Comparison of ENCODE assay signal across 9 cellular contexts in genomic region chr1:241639653-241640148, GRCh38. TPM values are rescaled to one million over a fixed set of nuclear protein-coding genes. Genes with fewer than 3 reads are reported as not detected.
DNase-seq lines count a peak whose midpoint lies in the region; ATAC-seq, FAIRE-seq and TF ChIP-seq lines count a peak whose summit lies in the region.
"Had no signal": no experiment of that assay in that cellular context is flagged by ENCODE, and none has a peak within 500 bp of the region (broad histone marks: within the 10 kb centered on the region; RNA-seq: fewer than 3 reads in every experiment).

No MANE protein-coding gene starts in this region.

- no peaks in the 10 kb centered on the region for H3K27me3 ChIP-seq in BLaER1
- no peaks in the 10 kb centered on the region for H3K27me3 ChIP-seq in Peyer's patch
- H3K27me3 ChIP-seq in keratinocyte (ENCODE audit: control insufficient read depth, extremely low read depth, insufficient read depth, low read length): no peaks in the 10 kb centered on the region

- H3K9ac ChIP-seq in BLaER1 (peak overlapping the region; percentile 91), keratinocyte (ENCODE audit: control insufficient read depth, extremely low read depth, insufficient read depth, low read length) (peak overlapping the region; percentile 92)

- H3K27ac ChIP-seq in BLaER1: peak overlapping the region; percentile 90
- H3K27ac ChIP-seq in Peyer's patch: peak overlapping the region; percentile 81 to 90 (median 84)
- H3K27ac ChIP-seq in keratinocyte (ENCODE audit: control insufficient read depth, insufficient read depth, low read length): peak overlapping the region; percentile 75

- TF ChIP-seq CTCF in Peyer's patch (IDR thresholded peaks at IDR 0.05) (peak in 2 of 6 experiments; percentile 11 to 22), keratinocyte (optimal IDR thresholded peaks at IDR 0.05 in 1 of 3, IDR thresholded peaks at IDR 0.05 in 1 of 3, conservative IDR thresholded peaks at IDR 0.05 in 1 of 3; ENCODE audit: extremely low read depth in 1 of 3, insufficient read depth in 2 of 3, low read length in 3 of 3) (no peak)

- FAIRE-seq in keratinocyte (lab: Jason Lieb, UNC): no peak
- FAIRE-seq: TTC549 had no signal

- dilution Hi-C loops in keratinocyte (cut with MboI; ENCODE audit: extremely low pct_ligation_motif_present, low sequenced_read_pairs): no loop called here

- H3K9me3 ChIP-seq in BLaER1 (peaks cover 9% of the 10 kb centered on the region), Peyer's patch (no peaks in the 10 kb centered on the region), keratinocyte (ENCODE audit: control insufficient read depth, low read depth, low read length) (no peaks in the 10 kb centered on the region)

- H3K4me2 ChIP-seq in BLaER1 (peak overlapping the region; percentile 90), keratinocyte (ENCODE audit: control insufficient read depth, extremely low read depth, insufficient read depth, low read depth, low read length) (peak overlapping the region; percentile 86)

- H3K79me2 ChIP-seq in keratinocyte (ENCODE audit: control insufficient read depth, insufficient read depth, low read length): peaks cover 48% of the 10 kb centered on the region

- H4K20me1 ChIP-seq in BLaER1 (peaks cover 11% of the 10 kb centered on the region; the same call in 1 of the 2 replicates), keratinocyte (ENCODE audit: control insufficient read depth, extremely low read depth, insufficient read depth, low read length) (no peaks in the 10 kb centered on the region)

- peak overlapping the region; percentile 91 for H3K4me3 ChIP-seq in BLaER1
- peak overlapping the region; percentile 80 to 90 (median 88) for H3K4me3 ChIP-seq in Peyer's patch
- peak overlapping the region; percentile 63 to 86 (median 68) for H3K4me3 ChIP-seq in keratinocyte (ENCODE audit: control insufficient read depth in 2 of 3, extremely low read depth in 1 of 3, insufficient read depth in 2 of 3, low read depth in 1 of 3, low read length in 3 of 3)

- no peak for TF ChIP-seq POLR2A in Peyer's patch (IDR thresholded peaks at IDR 0.05)

- H3K4me1 ChIP-seq in BLaER1: peaks cover 56% of the 10 kb centered on the region
- peaks cover 0 to 11% (median 4%) of the 10 kb centered on the region in 4 donors for H3K4me1 ChIP-seq in Peyer's patch
- peaks cover 25% of the 10 kb centered on the region for H3K4me1 ChIP-seq in keratinocyte (ENCODE audit: control insufficient read depth, extremely low read depth, insufficient read depth, low read length)

- H3K36me3 ChIP-seq in BLaER1: peaks cover 7% of the 10 kb centered on the region
- H3K36me3 ChIP-seq in Peyer's patch: no peaks in the 10 kb centered on the region
- peaks cover 0 to 10% of the 10 kb centered on the region in 2 experiments for H3K36me3 ChIP-seq in keratinocyte (ENCODE audit: control insufficient read depth in 2 of 2, extremely low read depth in 1 of 2, insufficient read depth in 2 of 2, low read length in 2 of 2)

- DNase-seq in Peyer's patch (peak in 2 of 3 donors; percentile 25 to 58), amniotic epithelial cell (ENCODE audit: low read depth) (peak; percentile 28), keratinocyte (ENCODE audit: low read depth, low spot score) (no peak), NCI-H187 (lab: John Stamatoyannopoulos, UW) (no peak)
- peak; percentile 29 for DNase-seq in stimulated activated CD4-positive, alpha-beta T cell treated with anti-CD3 and anti-CD28 coated beads, Interleukin-4, amount 100 ng/mL, for 24 hours

- H3K9me1 ChIP-seq in keratinocyte (ENCODE audit: control insufficient read depth, extremely low read depth, insufficient read depth, low read length): no peaks in the 10 kb centered on the region

- peak; percentile 56 for ATAC-seq in GM18909 (IDR thresholded peaks at IDR 0.05; ENCODE audit: poor library complexity, unreplicated experiment)
- ATAC-seq in HG03159 (IDR thresholded peaks at IDR 0.05; ENCODE audit: unreplicated experiment): peak; percentile 58

- H2AFZ ChIP-seq in keratinocyte (ENCODE audit: control insufficient read depth, low read length): peak overlapping the region; percentile 87

RNA-seq across cellular contexts. Expression of gene CHML, which starts 0.5 kb away (rescaled TPM):
- total RNA-seq in Peyer's patch: 10 to 100 TPM in 1 of 4 donors, 1 to 10 TPM in 3; 6.6 to 11.0 (median 9.1) TPM
- 5.2 to 8.3 TPM (median 7.3 TPM) in 3 replicates for polyA plus RNA-seq in keratinocyte
- polyA plus RNA-seq in keratinocyte (2011; ENCODE audit: low read depth): 3.7 TPM
- polyA plus RNA-seq in keratinocyte (2011; cell fraction: cytosol; rRNA removed): 2.0 and 6.1 TPM in 2 replicates
- polyA plus RNA-seq in keratinocyte (2011; cell fraction: nucleus; rRNA removed): 8.0 and 10.0 TPM in 2 replicates
- 3.6 and 6.4 TPM in 2 replicates for polyA plus RNA-seq in keratinocyte (2012; ENCODE audit: low replicate concordance)
- polyA minus RNA-seq in keratinocyte: 13.1 to 28.4 TPM (median 22.4 TPM) in 3 replicates
- polyA minus RNA-seq in keratinocyte (2011; cell fraction: cytosol; rRNA and poly(A)+ RNA removed): 9.0 TPM
- 10.2 and 19.5 TPM in 2 replicates for polyA minus RNA-seq in keratinocyte (2011; cell fraction: nucleus; rRNA and poly(A)+ RNA removed)

RNA-seq across cellular contexts. Expression of gene OPN3, which starts 0.5 kb away (rescaled TPM):
- total RNA-seq in Peyer's patch: 10 to 100 TPM; 17.3 to 23.1 (median 20.9) TPM
- polyA plus RNA-seq in keratinocyte: 33.4 to 65.0 TPM (median 48.4 TPM) in 3 replicates
- 15.3 TPM for polyA plus RNA-seq in keratinocyte (2011; ENCODE audit: low read depth)
- 31.8 and 54.4 TPM in 2 replicates for polyA plus RNA-seq in keratinocyte (2011; cell fraction: cytosol; rRNA removed)
- 23.5 and 27.7 TPM in 2 replicates for polyA plus RNA-seq in keratinocyte (2011; cell fraction: nucleus; rRNA removed)
- polyA plus RNA-seq in keratinocyte (2012; ENCODE audit: low replicate concordance): 22.1 and 36.1 TPM in 2 replicates
- 26.1 to 46.6 TPM (median 33.7 TPM) in 3 replicates for polyA minus RNA-seq in keratinocyte
- 42.2 TPM for polyA minus RNA-seq in keratinocyte (2011; cell fraction: cytosol; rRNA and poly(A)+ RNA removed)
- polyA minus RNA-seq in keratinocyte (2011; cell fraction: nucleus; rRNA and poly(A)+ RNA removed): 13.8 and 23.7 TPM in 2 replicates

RNA-seq across cellular contexts. Expression of gene WDR64, which starts 12.4 kb away (rescaled TPM):
- not detected for total RNA-seq in Peyer's patch
- polyA plus RNA-seq in keratinocyte: not detected in 3 replicates
- not detected for polyA plus RNA-seq in keratinocyte (2011; ENCODE audit: low read depth)
- not detected in 2 replicates for polyA plus RNA-seq in keratinocyte (2011; cell fraction: cytosol; rRNA removed)
- polyA plus RNA-seq in keratinocyte (2011; cell fraction: nucleus; rRNA removed): not detected in 2 replicates
- not detected in 2 replicates for polyA plus RNA-seq in keratinocyte (2012; ENCODE audit: low replicate concordance)
- polyA minus RNA-seq in keratinocyte: not detected in 3 replicates
- polyA minus RNA-seq in keratinocyte (2011; cell fraction: cytosol; rRNA and poly(A)+ RNA removed): not detected
- polyA minus RNA-seq in keratinocyte (2011; cell fraction: nucleus; rRNA and poly(A)+ RNA removed): not detected in 2 replicates

Comparison
In these comparisons a context has a peak if more than half of its experiments do, and no peak if none do; other contexts are left out.
1. DNase-seq: peak in Peyer's patch (2 of 3), amniotic epithelial cell (single experiment) and stimulated activated CD4-positive, alpha-beta T cell treated with anti-CD3 and anti-CD28 coated beads, Interleukin-4, amount 100 ng/mL, for 24 hours (single experiment); none in keratinocyte (single experiment) and NCI-H187 (0 of 2).
2. Peak in every context shown above with its lines, with median percentiles within 50 percentile points of each other: H3K27ac ChIP-seq and H3K4me3 ChIP-seq.